2 cellular contexts compared by ENCODE assay signal in the genomic region with DNA sequence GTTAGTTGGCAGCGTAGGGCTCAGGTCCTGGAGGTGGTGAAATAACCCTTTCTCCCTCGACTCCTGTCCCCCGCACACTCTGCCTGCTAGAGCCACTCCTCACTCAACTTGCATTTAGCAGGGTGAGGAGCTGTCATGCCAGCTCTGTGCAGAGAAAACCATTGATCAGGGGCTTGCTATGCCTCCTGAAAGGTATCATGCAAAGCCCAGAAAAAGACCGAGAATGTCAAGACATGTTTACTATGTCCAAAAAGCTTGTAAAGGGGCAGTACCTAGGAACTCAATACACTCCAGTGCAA.
TF ChIP-seq lines count a peak whose summit lies in the region.

No MANE protein-coding gene starts in this region.

TF ChIP-seq in SK-N-SH treated with all-trans-retinoic acid at 6 μM for 48 hours, 23 proteins besides CTCF, POLR2A, EP300 and RAD21:
- TF ChIP-seq, protein P1, sequence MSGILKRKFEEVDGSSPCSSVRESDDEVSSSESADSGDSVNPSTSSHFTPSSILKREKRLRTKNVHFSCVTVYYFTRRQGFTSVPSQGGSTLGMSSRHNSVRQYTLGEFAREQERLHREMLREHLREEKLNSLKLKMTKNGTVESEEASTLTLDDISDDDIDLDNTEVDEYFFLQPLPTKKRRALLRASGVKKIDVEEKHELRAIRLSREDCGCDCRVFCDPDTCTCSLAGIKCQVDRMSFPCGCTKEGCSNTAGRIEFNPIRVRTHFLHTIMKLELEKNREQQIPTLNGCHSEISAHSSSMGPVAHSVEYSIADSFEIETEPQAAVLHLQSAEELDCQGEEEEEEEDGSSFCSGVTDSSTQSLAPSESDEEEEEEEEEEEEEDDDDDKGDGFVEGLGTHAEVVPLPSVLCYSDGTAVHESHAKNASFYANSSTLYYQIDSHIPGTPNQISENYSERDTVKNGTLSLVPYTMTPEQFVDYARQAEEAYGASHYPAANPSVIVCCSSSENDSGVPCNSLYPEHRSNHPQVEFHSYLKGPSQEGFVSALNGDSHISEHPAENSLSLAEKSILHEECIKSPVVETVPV (CRISPR knock-in tag; IDR thresholded peaks at IDR 0.05) = no peak
- no peak for TF ChIP-seq CSDC2 (CRISPR knock-in tag; IDR thresholded peaks at IDR 0.05)
- no peak for TF ChIP-seq ZFP30 (CRISPR knock-in tag; IDR thresholded peaks at IDR 0.05)
- TF ChIP-seq ARNTL (CRISPR knock-in tag; IDR thresholded peaks at IDR 0.05; ENCODE audit: borderline replicate concordance, low read depth) = no peak
- no peak for TF ChIP-seq BACH2 (CRISPR knock-in tag; IDR thresholded peaks at IDR 0.05; ENCODE audit: borderline replicate concordance)
- TF ChIP-seq, protein P2, sequence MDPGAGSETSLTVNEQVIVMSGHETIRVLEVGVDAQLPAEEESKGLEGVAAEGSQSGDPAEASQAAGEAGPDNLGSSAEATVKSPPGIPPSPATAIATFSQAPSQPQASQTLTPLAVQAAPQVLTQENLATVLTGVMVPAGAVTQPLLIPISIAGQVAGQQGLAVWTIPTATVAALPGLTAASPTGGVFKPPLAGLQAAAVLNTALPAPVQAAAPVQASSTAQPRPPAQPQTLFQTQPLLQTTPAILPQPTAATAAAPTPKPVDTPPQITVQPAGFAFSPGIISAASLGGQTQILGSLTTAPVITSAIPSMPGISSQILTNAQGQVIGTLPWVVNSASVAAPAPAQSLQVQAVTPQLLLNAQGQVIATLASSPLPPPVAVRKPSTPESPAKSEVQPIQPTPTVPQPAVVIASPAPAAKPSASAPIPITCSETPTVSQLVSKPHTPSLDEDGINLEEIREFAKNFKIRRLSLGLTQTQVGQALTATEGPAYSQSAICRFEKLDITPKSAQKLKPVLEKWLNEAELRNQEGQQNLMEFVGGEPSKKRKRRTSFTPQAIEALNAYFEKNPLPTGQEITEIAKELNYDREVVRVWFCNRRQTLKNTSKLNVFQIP (CRISPR knock-in tag; IDR thresholded peaks at IDR 0.05; ENCODE audit: borderline replicate concordance, low read depth) = no peak
- no peak for TF ChIP-seq ZFP3 (CRISPR knock-in tag; IDR thresholded peaks at IDR 0.05)
- no peak for TF ChIP-seq ISL1 (CRISPR knock-in tag; IDR thresholded peaks at IDR 0.05)
- TF ChIP-seq SNAI2 (CRISPR knock-in tag; IDR thresholded peaks at IDR 0.05) = no peak
- no peak for TF ChIP-seq TCF4 (CRISPR knock-in tag; IDR thresholded peaks at IDR 0.05; ENCODE audit: borderline replicate concordance)
- no peak for TF ChIP-seq RARB (CRISPR knock-in tag; IDR thresholded peaks at IDR 0.05)
- no peak for TF ChIP-seq ESRRG (CRISPR knock-in tag; IDR thresholded peaks at IDR 0.05)
- TF ChIP-seq OSR1 (CRISPR knock-in tag; IDR thresholded peaks at IDR 0.05) = no peak
TF ChIP-seq in SK-N-SH treated with all-trans-retinoic acid at 6 μM for 48 hours: peak in this region for 0.

TF ChIP-seq in SK-N-SH, 30 proteins besides CTCF, POLR2A, EP300 and RAD21:
- TF ChIP-seq, protein P3, sequence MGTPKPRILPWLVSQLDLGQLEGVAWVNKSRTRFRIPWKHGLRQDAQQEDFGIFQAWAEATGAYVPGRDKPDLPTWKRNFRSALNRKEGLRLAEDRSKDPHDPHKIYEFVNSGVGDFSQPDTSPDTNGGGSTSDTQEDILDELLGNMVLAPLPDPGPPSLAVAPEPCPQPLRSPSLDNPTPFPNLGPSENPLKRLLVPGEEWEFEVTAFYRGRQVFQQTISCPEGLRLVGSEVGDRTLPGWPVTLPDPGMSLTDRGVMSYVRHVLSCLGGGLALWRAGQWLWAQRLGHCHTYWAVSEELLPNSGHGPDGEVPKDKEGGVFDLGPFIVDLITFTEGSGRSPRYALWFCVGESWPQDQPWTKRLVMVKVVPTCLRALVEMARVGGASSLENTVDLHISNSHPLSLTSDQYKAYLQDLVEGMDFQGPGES (IDR thresholded peaks at IDR 0.05; ENCODE audit: low read depth, low read length) = no peak
- TF ChIP-seq CHD2 (IDR thresholded peaks at IDR 0.05; ENCODE audit: low read length, partially characterized antibody) (no peak), POLR2AphosphoS5 (IDR thresholded peaks at IDR 0.05; ENCODE audit: low read depth, low read length) (no peak), MEF2A (IDR thresholded peaks at IDR 0.05; ENCODE audit: borderline replicate concordance, low read depth) (no peak), EZH2phosphoT487 (IDR thresholded peaks at IDR 0.05; ENCODE audit: borderline replicate concordance, low read depth) (no peak), RFX5 (IDR thresholded peaks at IDR 0.05; ENCODE audit: low read length) (no peak), JUND (IDR thresholded peaks at IDR 0.05) (no peak), SIN3A (IDR thresholded peaks at IDR 0.05; ENCODE audit: borderline replicate concordance, low read depth, low read length) (no peak), RXRA (IDR thresholded peaks at IDR 0.05; ENCODE audit: borderline replicate concordance, low read depth) (no peak), SMC3 (IDR thresholded peaks at IDR 0.05; ENCODE audit: low read depth, low read length) (no peak), TEAD4 (IDR thresholded peaks at IDR 0.05; ENCODE audit: borderline replicate concordance, insufficient read depth) (no peak)
- TF ChIP-seq, protein P4, sequence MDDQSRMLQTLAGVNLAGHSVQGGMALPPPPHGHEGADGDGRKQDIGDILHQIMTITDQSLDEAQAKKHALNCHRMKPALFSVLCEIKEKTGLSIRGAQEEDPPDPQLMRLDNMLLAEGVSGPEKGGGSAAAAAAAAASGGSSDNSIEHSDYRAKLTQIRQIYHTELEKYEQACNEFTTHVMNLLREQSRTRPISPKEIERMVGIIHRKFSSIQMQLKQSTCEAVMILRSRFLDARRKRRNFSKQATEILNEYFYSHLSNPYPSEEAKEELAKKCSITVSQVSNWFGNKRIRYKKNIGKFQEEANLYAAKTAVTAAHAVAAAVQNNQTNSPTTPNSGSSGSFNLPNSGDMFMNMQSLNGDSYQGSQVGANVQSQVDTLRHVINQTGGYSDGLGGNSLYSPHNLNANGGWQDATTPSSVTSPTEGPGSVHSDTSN (IDR thresholded peaks at IDR 0.05) = no peak
TF ChIP-seq in SK-N-SH: peak in this region for 0.
